ENCODE assay signal across 27 cellular contexts in genomic region chr5:79201206-79201605, GRCh38. TPM values are rescaled to one million over a fixed set of nuclear protein-coding genes. Genes with fewer than 3 reads are reported as not detected.
DNase-seq lines count a peak whose midpoint lies in the region; ATAC-seq, FAIRE-seq and TF ChIP-seq lines count a peak whose summit lies in the region.
"Had no signal": no experiment of that assay in that cellular context is flagged by ENCODE, and none has a peak within 500 bp of the region (broad histone marks: within the 10 kb centered on the region; RNA-seq: fewer than 3 reads in every experiment).

No MANE protein-coding gene starts in this region.

- H3K36me3 ChIP-seq in HCT116 (ENCODE audit: control insufficient read depth in 1 of 2, insufficient read depth in 2 of 2, low read length in 2 of 2) = no peaks in the 10 kb centered on the region
- H3K36me3 ChIP-seq in SK-N-SH (replicated peaks in 1 of 2; ENCODE audit: control insufficient read depth in 1 of 2, insufficient read depth in 2 of 2, low read length in 1 of 2) = no peaks in the 10 kb centered on the region
- no peaks in the 10 kb centered on the region for H3K36me3 ChIP-seq in keratinocyte (ENCODE audit: control insufficient read depth in 2 of 2, extremely low read depth in 1 of 2, insufficient read depth in 2 of 2, low read length in 2 of 2)
- H3K36me3 ChIP-seq: BE2C, gastroesophageal sphincter, prostate gland, uterus had no signal

- peaks cover 14% of the 10 kb centered on the region for H3F3A ChIP-seq in SK-N-SH (replicated peaks; ENCODE audit: insufficient read depth)

- POLR2A ChIA-PET in A549 (lab: Yijun Ruan, JAX) = no interaction called here
- POLR2A ChIA-PET in HCT116 (lab: Charles Lee) = no interaction called here
- POLR2A ChIA-PET in SK-N-SH (lab: Yijun Ruan, JAX) = no interaction called here

- dilution Hi-C loops in keratinocyte (cut with MboI; ENCODE audit: extremely low pct_ligation_motif_present, low sequenced_read_pairs) = no loop called here

- CTCF ChIA-PET in A549 (lab: Yijun Ruan, JAX) (interaction anchor here (1.0 to 1.3 kb wide), 2 partner anchors 60 to 213 kb away, joined by 3 read pairs; no protein-coding TSS in a partner anchor), HCT116 (lab: Charles Lee) (no interaction called here), SK-N-SH (lab: Yijun Ruan, JAX) (interaction anchor here (1.3 to 2.5 kb wide), 3 partner anchors 21 to 176 kb away, joined by 3 to 7 read pairs (median 7); no protein-coding TSS in a partner anchor)

- H3K4me2 ChIP-seq in A549 = no peak overlapping the region
- H3K4me2 ChIP-seq in HCT116 (ENCODE audit: low read length) = peak overlapping the region; percentile 28; the same call in 1 of the 2 replicates
- H3K4me2 ChIP-seq in SK-N-SH = 0 out of 2 replicates have a peak overlapping the region, but pooled peaks have one; percentile 23
- no peak overlapping the region for H3K4me2 ChIP-seq in keratinocyte (ENCODE audit: control insufficient read depth, extremely low read depth, insufficient read depth, low read depth, low read length)
- H3K4me2 ChIP-seq: hepatocyte had no signal

- H3K9me1 ChIP-seq in keratinocyte (ENCODE audit: control insufficient read depth, extremely low read depth, insufficient read depth, low read length) = no peaks in the 10 kb centered on the region

- H4K20me1 ChIP-seq in HCT116 (ENCODE audit: insufficient read depth) = no peaks in the 10 kb centered on the region
- H4K20me1 ChIP-seq in SK-N-SH (ENCODE audit: insufficient read depth) = no peaks in the 10 kb centered on the region
- no peaks in the 10 kb centered on the region for H4K20me1 ChIP-seq in keratinocyte (ENCODE audit: control insufficient read depth, extremely low read depth, insufficient read depth, low read length)

- RAD21 ChIA-PET in HCT116 (lab: Charles Lee; ENCODE audit: low non-redundant PET in 1 of 2, low total read pairs in 2 of 2, uncharacterized antibody in 2 of 2, unreplicated experiment in 2 of 2) = interaction anchor here in 1 of 2 experiments (1.4 kb wide), 1 partner anchor 68 kb away, joined by 3 read pairs; no protein-coding TSS in a partner anchor

- no peak for DNase-seq in A549 (ENCODE audit: low read depth in 1 of 2, low spot score in 1 of 2)
- no peak for DNase-seq in HCT116 (ENCODE audit: low read depth, low spot score)
- DNase-seq in SK-N-SH = no peak
- no peak for DNase-seq in keratinocyte (ENCODE audit: low read depth, low spot score)
- DNase-seq in HK-2 (ENCODE audit: unreplicated experiment) = no peak
- DNase-seq: activated CD4-positive, alpha-beta T cell treated with anti-CD3 and anti-CD28 coated beads for 1 hour; activated effector memory CD4-positive, alpha-beta T cell treated with Interleukin-2 at 50 U/mL for 16 hours; activated naive CD8-positive, alpha-beta T cell treated with anti-CD3 and anti-CD28 coated beads, Interleukin-2, amount 10 ng/mL, durations not matched to agents 7 days and 5 days; activated T-cell treated with anti-CD3 and anti-CD28 coated beads for 4 hours; central memory CD4-positive, alpha-beta T cell; COR-L47; DMS79 treated with DMSO at 0.1 percent for 48 hours; GF-D8; MV-4-11; NCI-H2171; NCI-H526 treated with DMSO at 0.1 percent for 48 hours; stimulated activated naive CD8-positive, alpha-beta T cell treated with anti-CD3 and anti-CD28 coated beads, Interleukin-15, Interleukin-2, amounts not matched to agents 100 U/mL and 50 U/mL, for 24 hours; testis; uterus had no signal

- no peak overlapping the region for H3K4me3 ChIP-seq in A549
- H3K4me3 ChIP-seq in HCT116 (replicated peaks in 1 of 2; ENCODE audit: low read depth in 1 of 2, low read length in 2 of 2) = no peak overlapping the region
- H3K4me3 ChIP-seq in SK-N-SH (ENCODE audit: low read depth in 2 of 2, low read length in 1 of 2) = no peak overlapping the region
- no peak overlapping the region for H3K4me3 ChIP-seq in keratinocyte (ENCODE audit: control insufficient read depth in 2 of 3, extremely low read depth in 1 of 3, insufficient read depth in 2 of 3, low read depth in 1 of 3, low read length in 3 of 3)
- H3K4me3 ChIP-seq: gastroesophageal sphincter, hepatocyte, prostate gland, testis, uterus had no signal

- H3K9me3 ChIP-seq in A549 = no peaks in the 10 kb centered on the region
- H3K9me3 ChIP-seq in HCT116 (ENCODE audit: control insufficient read depth in 1 of 2, insufficient read depth in 1 of 2, low read depth in 1 of 2, low read length in 2 of 2) = no peaks in the 10 kb centered on the region
- H3K9me3 ChIP-seq in SK-N-SH = no peaks in the 10 kb centered on the region
- H3K9me3 ChIP-seq in keratinocyte (ENCODE audit: control insufficient read depth, low read depth, low read length) = no peaks in the 10 kb centered on the region
- H3K9me3 ChIP-seq: BE2C, gastroesophageal sphincter, prostate gland, testis, uterus had no signal

- TF ChIP-seq EP300 in A549 (IDR thresholded peaks at IDR 0.05) = no peak
- TF ChIP-seq EP300 in SK-N-SH (IDR thresholded peaks at IDR 0.05; ENCODE audit: borderline replicate concordance in 1 of 2, low read depth in 1 of 2, low read length in 1 of 2) = no peak

- no peak for ATAC-seq in A549
- ATAC-seq in HCT116 = no peak
- ATAC-seq in HG02642 (IDR thresholded peaks at IDR 0.05; ENCODE audit: poor library complexity, unreplicated experiment) = no peak
- no peak for ATAC-seq in GM21367 (IDR thresholded peaks at IDR 0.05; ENCODE audit: unreplicated experiment)
- ATAC-seq in GM19023 (IDR thresholded peaks at IDR 0.05; ENCODE audit: unreplicated experiment) = no peak
- ATAC-seq: gastroesophageal sphincter; stimulated activated naive CD8-positive, alpha-beta T cell treated with anti-CD3 and anti-CD28 coated beads, Interleukin-15, Interleukin-2, amounts not matched to agents 100 U/mL and 50 U/mL, for 24 hours had no signal

- H2AFZ ChIP-seq in HCT116 (ENCODE audit: low read depth, low read length, poor library complexity, severe bottlenecking) (no peak overlapping the region), SK-N-SH (ENCODE audit: low read depth) (peak overlapping the region; percentile 9; the same call in 1 of the 2 replicates), keratinocyte (ENCODE audit: control insufficient read depth, low read length) (peak overlapping the region; percentile 10)
- H2AFZ ChIP-seq: hepatocyte had no signal

- H3K9ac ChIP-seq in HCT116 (ENCODE audit: low read length) = no peak overlapping the region
- H3K9ac ChIP-seq in SK-N-SH = no peak overlapping the region
- H3K9ac ChIP-seq in keratinocyte (ENCODE audit: control insufficient read depth, extremely low read depth, insufficient read depth, low read length) = no peak overlapping the region

- H3K4me1 ChIP-seq in A549 (peaks cover 7% of the 10 kb centered on the region; the same call in 2 of the 3 replicates), HCT116 (ENCODE audit: control insufficient read depth in 1 of 2, insufficient read depth in 2 of 2, low read length in 2 of 2) (peaks cover 0 to 20% of the 10 kb centered on the region in 2 experiments; a peak in 3 of 4 replicates), SK-N-SH (ENCODE audit: control insufficient read depth in 1 of 2, insufficient read depth in 2 of 2, low read depth in 1 of 2, low read length in 1 of 2) (peaks cover 0 to 11% of the 10 kb centered on the region in 2 experiments; a peak in 2 of 4 replicates), keratinocyte (ENCODE audit: control insufficient read depth, extremely low read depth, insufficient read depth, low read length) (peaks cover 13% of the 10 kb centered on the region)
- H3K4me1 ChIP-seq: gastroesophageal sphincter, prostate gland, testis, uterus had no signal

- H3K27ac ChIP-seq in A549 (0 out of 6 replicates have a peak overlapping the region, but pooled peaks of 1 of the 2 experiments have one; percentile 32), HCT116 (ENCODE audit: low read depth, low read length) (no peak overlapping the region), SK-N-SH (ENCODE audit: low read depth in 2 of 2, low read length in 1 of 2) (peak overlapping the region in 1 of 2 experiments; percentile 55; a peak in 1 of 4 replicates), keratinocyte (ENCODE audit: control insufficient read depth, insufficient read depth, low read length) (peak overlapping the region; percentile 60)
- H3K27ac ChIP-seq: gastroesophageal sphincter, hepatocyte, HL-60, prostate gland, testis, uterus had no signal

- peak; percentile 18 for FAIRE-seq in A549 (lab: Jason Lieb, UNC)
- no peak for FAIRE-seq in keratinocyte (lab: Jason Lieb, UNC)

- H3K27me3 ChIP-seq in HCT116 (ENCODE audit: insufficient read depth, low read length) (no peaks in the 10 kb centered on the region), SK-N-SH (ENCODE audit: insufficient read depth) (no peaks in the 10 kb centered on the region), keratinocyte (ENCODE audit: control insufficient read depth, extremely low read depth, insufficient read depth, low read length) (no peaks in the 10 kb centered on the region)
- H3K27me3 ChIP-seq: BE2C, gastroesophageal sphincter, hepatocyte, testis, uterus had no signal

- WGBS in A549 (ENCODE audit: missing lambda C conversion rate) = 45% methylated on average over 4 of the region's 4 CpGs
- WGBS in SK-N-SH (ENCODE audit: low lambda C conversion rate) = 35% methylated on average over 4 of the region's 4 CpGs

- TF ChIP-seq POLR2A in A549 (IDR thresholded peaks at IDR 0.05; ENCODE audit: low read length) = no peak
- no peak for TF ChIP-seq POLR2A in HCT116 (IDR thresholded peaks at IDR 0.05; ENCODE audit: borderline replicate concordance, extremely low read depth, insufficient read depth, insufficient read length)

- H3K79me2 ChIP-seq in HCT116 (ENCODE audit: insufficient read depth, low read length) (no peaks in the 10 kb centered on the region), SK-N-SH (ENCODE audit: insufficient read depth) (no peaks in the 10 kb centered on the region), keratinocyte (ENCODE audit: control insufficient read depth, insufficient read depth, low read length) (no peaks in the 10 kb centered on the region)
- H3K79me2 ChIP-seq: hepatocyte had no signal

- TF ChIP-seq CTCF in A549 (IDR thresholded peaks at IDR 0.05) (no peak), HCT116 (IDR thresholded peaks at IDR 0.05 in 2 of 3, conservative IDR thresholded peaks at IDR 0.05 in 1 of 3; ENCODE audit: borderline replicate concordance in 1 of 3, insufficient read depth in 1 of 3, low read depth in 2 of 3, low read length in 2 of 3) (no peak), SK-N-SH (IDR thresholded peaks at IDR 0.05) (no peak), keratinocyte (optimal IDR thresholded peaks at IDR 0.05 in 1 of 3, IDR thresholded peaks at IDR 0.05 in 1 of 3, conservative IDR thresholded peaks at IDR 0.05 in 1 of 3; ENCODE audit: extremely low read depth in 1 of 3, insufficient read depth in 2 of 3, low read length in 3 of 3) (no peak)

- intact Hi-C loops in HCT116 (cut with micrococcal nuclease) = loop anchor here (5.0 kb wide), 1 partner anchor 174 kb away; no protein-coding TSS in a partner anchor

- no TSS peak for BruUV-seq in HCT116 (replicated peaks; lab: Mats Ljungman, UMichigan)

- no peak for TF ChIP-seq RAD21 in A549 (conservative IDR thresholded peaks at IDR 0.05 in 1 of 2, IDR thresholded peaks at IDR 0.05 in 1 of 2)
- TF ChIP-seq RAD21 in HCT116 (IDR thresholded peaks at IDR 0.05; ENCODE audit: low read depth) = no peak
- TF ChIP-seq RAD21 in SK-N-SH (IDR thresholded peaks at IDR 0.05; ENCODE audit: low read length) = no peak

- H3K9me2 ChIP-seq in HCT116 (ENCODE audit: insufficient read depth) = no peaks in the 10 kb centered on the region
- no peaks in the 10 kb centered on the region for H3K9me2 ChIP-seq in SK-N-SH

RNA-seq across cellular contexts. Expression of gene JMY, which starts 34.7 kb away (rescaled TPM):
- polyA plus RNA-seq in A549 (2011; rRNA removed) (5.0 and 5.6 TPM in 2 replicates), A549 (2017; fragmentation: RNase III; extraction: RNeasy Plus Mini Kit Qiagen cat#74134 plus additional on column Dnase treatment) (2.5 to 4.2 TPM (median 2.9 TPM) in 3 replicates), SK-N-SH (2012; rRNA removed) (1.7 and 1.9 TPM in 2 replicates), keratinocyte (1.8 to 3.3 TPM (median 2.5 TPM) in 3 replicates)
- 0.74 and 0.93 TPM in 2 replicates for polyA plus RNA-seq in A549 (2012; cell fraction: cytosol; rRNA removed)
- polyA plus RNA-seq in A549 (2012; cell fraction: nucleus; rRNA removed) = 0.95 and 1.2 TPM in 2 replicates
- polyA minus RNA-seq in A549 (2011; rRNA and poly(A)+ RNA removed) = 3.8 and 3.9 TPM in 2 replicates
- 15.6 TPM for total RNA-seq in HCT116 (2021; ENCODE audit: unreplicated experiment)
- 4.0 and 4.4 TPM in 2 replicates for polyA plus RNA-seq in HCT116 (2012)
- 2.6 and 3.1 TPM in 2 replicates for polyA plus RNA-seq in SK-N-SH (2012; cell fraction: cytosol; rRNA removed)
- 2.5 and 4.4 TPM in 2 replicates for polyA plus RNA-seq in SK-N-SH (2012; cell fraction: nucleus; rRNA removed)
- 11.6 TPM for polyA plus RNA-seq in keratinocyte (2011; ENCODE audit: low read depth)
- 1.4 and 2.8 TPM in 2 replicates for polyA plus RNA-seq in keratinocyte (2011; cell fraction: cytosol; rRNA removed)
- 3.6 and 5.0 TPM in 2 replicates for polyA plus RNA-seq in keratinocyte (2011; cell fraction: nucleus; rRNA removed)
- 2.0 and 7.1 TPM in 2 replicates for polyA plus RNA-seq in keratinocyte (2012; ENCODE audit: low replicate concordance)
- 1.1 to 4.3 TPM (median 2.3 TPM) in 3 replicates for polyA minus RNA-seq in keratinocyte
- 3.8 TPM for polyA minus RNA-seq in keratinocyte (2011; cell fraction: cytosol; rRNA and poly(A)+ RNA removed)
- polyA minus RNA-seq in keratinocyte (2011; cell fraction: nucleus; rRNA and poly(A)+ RNA removed) = 6.1 and 9.6 TPM in 2 replicates

Comparison
In these comparisons a context has a peak if more than half of its experiments do, and no peak if none do; other contexts are left out.
1. H3K4me2 ChIP-seq: peak in HCT116 (single experiment) and SK-N-SH (single experiment); none in A549 (single experiment) and keratinocyte (single experiment).
2. Of the 12 proteins assayed by ChIP-seq in both A549 and SK-N-SH: peak only in A549: none; only in SK-N-SH: FOSL2 and PBX3; in both: none; in neither: 10.